8 cellular contexts compared by ENCODE assay signal in the genomic region with DNA sequence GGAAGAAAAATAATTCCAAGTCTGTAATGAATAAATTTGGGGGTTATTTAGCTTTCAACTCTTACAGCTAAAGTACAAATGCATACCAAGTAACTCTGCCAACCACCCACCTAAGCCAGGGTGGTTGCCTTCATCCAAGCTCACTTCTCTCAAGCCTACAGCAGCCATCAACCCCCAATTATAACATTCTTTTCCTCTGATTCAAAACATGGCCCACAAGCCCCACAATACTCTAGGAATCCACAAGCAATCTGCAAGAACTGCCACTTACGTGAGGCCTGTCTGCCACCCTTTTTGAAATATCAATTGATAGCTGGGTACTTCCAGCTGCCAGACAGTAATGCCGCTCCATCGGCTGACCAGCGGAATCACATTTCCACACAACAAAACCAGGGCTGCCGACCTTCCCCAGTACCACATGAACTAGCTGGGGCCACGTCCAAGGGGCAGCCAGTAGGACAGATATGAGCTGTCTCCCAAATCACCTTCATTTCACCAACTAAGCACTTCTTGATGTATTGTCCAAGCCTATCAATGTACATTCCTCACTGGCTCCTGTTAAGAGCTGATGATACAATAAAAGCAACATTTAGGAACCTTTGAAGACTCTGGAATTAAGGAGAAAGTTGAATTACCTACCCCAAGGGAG. TPM values are rescaled to one million over a fixed set of nuclear protein-coding genes. Genes with fewer than 3 reads are reported as not detected.
DNase-seq lines count a peak whose midpoint lies in the region; ATAC-seq and TF ChIP-seq lines count a peak whose summit lies in the region.

No MANE protein-coding gene starts in this region.

- TF ChIP-seq CTCF in choroid plexus epithelial cell (conservative IDR thresholded peaks at IDR 0.05; ENCODE audit: low read depth, low read length) (no peak), neural crest cell (conservative IDR thresholded peaks at IDR 0.05) (no peak)

- no peaks in the 10 kb centered on the region for H3K9me3 Mint-ChIP-seq in neural crest cell

- ATAC-seq in GM19351 (IDR thresholded peaks at IDR 0.05; ENCODE audit: unreplicated experiment), result no peak
- no peak for ATAC-seq in GM21423 (IDR thresholded peaks at IDR 0.05; ENCODE audit: unreplicated experiment)

- peaks cover 3% of the 10 kb centered on the region for H3K36me3 Mint-ChIP-seq in neural crest cell (ENCODE audit: low read depth)

- DNase-seq in Daoy (ENCODE audit: low read depth) (peak; percentile 80), NCI-H2227 (lab: John Stamatoyannopoulos, UW; ENCODE audit: unreplicated experiment) (peak; percentile 43), choroid plexus epithelial cell (ENCODE audit: low read depth) (peak; percentile 14), neural crest cell (ENCODE audit: low read depth, low spot score) (no peak), NCI-H2196 (lab: John Stamatoyannopoulos, UW; ENCODE audit: unreplicated experiment) (no peak)
- no peak for DNase-seq in effector CD8-positive, alpha-beta T cell (lab: John Stamatoyannopoulos, UW)

- H3K27me3 Mint-ChIP-seq in neural crest cell (ENCODE audit: low read depth), result no peaks in the 10 kb centered on the region

- H3K4me3 ChIP-seq in choroid plexus epithelial cell (ENCODE audit: low read depth, low read length), result no peak overlapping the region

- H3K4me3 Mint-ChIP-seq in neural crest cell, result peak overlapping the region; percentile 94

- no peak overlapping the region for H3K27ac Mint-ChIP-seq in neural crest cell (ENCODE audit: unreplicated experiment)

- H3K4me1 Mint-ChIP-seq in neural crest cell, result peaks cover 64% of the 10 kb centered on the region

RNA-seq across cellular contexts. Expression of a gene that starts 3.2 kb away (rescaled TPM):
- 72.3 and 86.9 TPM in 2 replicates for total RNA-seq in Daoy (2014; rRNA removed; shearing (Covaris generic))
- 168 and 181 TPM in 2 replicates for total RNA-seq in neural crest cell

Comparison
In these comparisons a context has a peak if more than half of its experiments do, and no peak if none do; other contexts are left out.
1. DNase-seq: peak in Daoy (single experiment), NCI-H2227 (single experiment) and choroid plexus epithelial cell (single experiment); none in neural crest cell (single experiment), NCI-H2196 (single experiment) and effector CD8-positive, alpha-beta T cell (single experiment).